In genomic region chr3:58055309-58055708, GRCh38 we compare ENCODE assay signal across 26 cellular contexts. TPM values are rescaled to one million over a fixed set of nuclear protein-coding genes. Genes with fewer than 3 reads are reported as not detected.
DNase-seq lines count a peak whose midpoint lies in the region; ATAC-seq and TF ChIP-seq lines count a peak whose summit lies in the region.
"Had no signal": no experiment of that assay in that cellular context is flagged by ENCODE, and none has a peak within 500 bp of the region (broad histone marks: within the 10 kb centered on the region; RNA-seq: fewer than 3 reads in every experiment).

No MANE protein-coding gene starts in this region.

- H3K9me3 Mint-ChIP-seq in WTC11, result no peaks in the 10 kb centered on the region
- H3K9me3 Mint-ChIP-seq: stimulated activated effector memory CD8-positive, alpha-beta T cell treated with anti-CD3 and anti-CD28 coated beads, Interleukin-12 subunit alpha, Interleukin-12 subunit beta, amount 100 ng/mL, for 72 hours had no signal

- H3K27ac Mint-ChIP-seq in WTC11, result peak overlapping the region; percentile 69
- H3K27ac Mint-ChIP-seq: activated T-cell treated with anti-CD3 and anti-CD28 coated beads, Interleukin-2, amount 50 U/mL, for 72 hours; CD8-positive, alpha-beta T cell; stimulated activated effector memory CD8-positive, alpha-beta T cell treated with anti-CD3 and anti-CD28 coated beads, Interleukin-12 subunit alpha, Interleukin-12 subunit beta, amount 100 ng/mL, for 72 hours; T-helper 17 cell had no signal

- no peak for TF ChIP-seq CTCF in WTC11 (IDR thresholded peaks at IDR 0.05)

- no peaks in the 10 kb centered on the region for H3K27me3 Mint-ChIP-seq in WTC11 (ENCODE audit: low read depth)
- H3K27me3 Mint-ChIP-seq: T-helper 17 cell had no signal

- POLR2A ChIA-PET in WTC11 (lab: Charles Lee), result no interaction called here

- CTCF ChIA-PET in WTC11 (lab: Charles Lee), result no interaction called here

- DNase-seq in activated effector memory CD4-positive, alpha-beta T cell treated with anti-CD3 and anti-CD28 coated beads, Interleukin-2, amount 50 U/mL, for 16 hours, result peak; percentile 5
- DNase-seq in activated effector memory CD4-positive, alpha-beta T cell treated with Interleukin-2 at 50 U/mL for 16 hours, result no peak
- DNase-seq in WTC11 (ENCODE audit: low spot score) (no peak), mesenteric fat pad (ENCODE audit: low spot score) (peak; percentile 22), CD1c-positive myeloid dendritic cell (ENCODE audit: extremely low spot score) (no peak)
- DNase-seq in activated T-cell treated with anti-CD3 and anti-CD28 coated beads, Interleukin-2, amount 50 U/mL, for 1 hour, result no peak
- no peak for DNase-seq in stimulated activated CD4-positive, alpha-beta T cell treated with anti-CD3 and anti-CD28 coated beads, Interleukin-12 subunit alpha, Interleukin-12 subunit beta, amount 100 ng/mL, for 4 hours
- DNase-seq: activated CD4-positive, alpha-beta T cell treated with anti-CD3 and anti-CD28 coated beads, Interleukin-2, amount 50 U/mL, for 1 hour; activated naive CD4-positive, alpha-beta T cell treated with anti-CD3 and anti-CD28 coated beads, Interleukin-2, amount 50 U/mL, for 16 hours; activated T-cell treated with anti-CD3 and anti-CD28 coated beads, Interleukin-2, amount 50 U/mL, for 72 hours; AML-193; amniotic stem cell; CD8-positive, alpha-beta T cell; DMS153; kidney glomerular epithelial cell; NCI-H1092; NCI-H1930; NCI-H2227 treated with DMSO at 0.1 percent for 48 hours; NCI-H526 treated with DMSO at 0.1 percent for 48 hours; right cardiac atrium; stimulated activated CD4-positive, alpha-beta T cell treated with anti-CD3 and anti-CD28 coated beads, Interleukin-4, amount 100 ng/mL, for 1 hour; T-helper 17 cell; WERI-Rb-1 had no signal

- no peak for ATAC-seq in WTC11
- no peak for ATAC-seq in HG03354 (IDR thresholded peaks at IDR 0.05; ENCODE audit: poor library complexity, severe bottlenecking, unreplicated experiment)
- ATAC-seq: activated T-cell treated with anti-CD3 and anti-CD28 coated beads, Interleukin-2, amount 50 U/mL, for 72 hours; CD8-positive, alpha-beta T cell; right cardiac atrium; stimulated activated effector memory CD8-positive, alpha-beta T cell treated with anti-CD3 and anti-CD28 coated beads, Interleukin-12 subunit alpha, Interleukin-12 subunit beta, amount 100 ng/mL, for 72 hours; T-helper 17 cell had no signal

- H3K36me3 Mint-ChIP-seq in WTC11, result no peaks in the 10 kb centered on the region
- H3K36me3 Mint-ChIP-seq: stimulated activated effector memory CD8-positive, alpha-beta T cell treated with anti-CD3 and anti-CD28 coated beads, Interleukin-12 subunit alpha, Interleukin-12 subunit beta, amount 100 ng/mL, for 72 hours had no signal

- peaks cover 47% of the 10 kb centered on the region for H3K4me1 Mint-ChIP-seq in WTC11

- no peak overlapping the region for H3K4me3 Mint-ChIP-seq in WTC11
- H3K4me3 Mint-ChIP-seq: activated T-cell treated with anti-CD3 and anti-CD28 coated beads, Interleukin-2, amount 50 U/mL, for 72 hours; CD8-positive, alpha-beta T cell; neural crest cell; stimulated activated effector memory CD8-positive, alpha-beta T cell treated with anti-CD3 and anti-CD28 coated beads, Interleukin-12 subunit alpha, Interleukin-12 subunit beta, amount 100 ng/mL, for 72 hours; T-helper 17 cell had no signal

TF ChIP-seq in WTC11, 78 proteins besides CTCF, POLR2A, EP300 and RAD21 (continues in another document):
- no peak for TF ChIP-seq ZNF423 (CRISPR knock-in tag; IDR thresholded peaks at IDR 0.05)
- TF ChIP-seq, protein P1, sequence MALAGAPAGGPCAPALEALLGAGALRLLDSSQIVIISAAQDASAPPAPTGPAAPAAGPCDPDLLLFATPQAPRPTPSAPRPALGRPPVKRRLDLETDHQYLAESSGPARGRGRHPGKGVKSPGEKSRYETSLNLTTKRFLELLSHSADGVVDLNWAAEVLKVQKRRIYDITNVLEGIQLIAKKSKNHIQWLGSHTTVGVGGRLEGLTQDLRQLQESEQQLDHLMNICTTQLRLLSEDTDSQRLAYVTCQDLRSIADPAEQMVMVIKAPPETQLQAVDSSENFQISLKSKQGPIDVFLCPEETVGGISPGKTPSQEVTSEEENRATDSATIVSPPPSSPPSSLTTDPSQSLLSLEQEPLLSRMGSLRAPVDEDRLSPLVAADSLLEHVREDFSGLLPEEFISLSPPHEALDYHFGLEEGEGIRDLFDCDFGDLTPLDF (CRISPR knock-in tag; IDR thresholded peaks at IDR 0.05), result no peak
- TF ChIP-seq, protein P2, sequence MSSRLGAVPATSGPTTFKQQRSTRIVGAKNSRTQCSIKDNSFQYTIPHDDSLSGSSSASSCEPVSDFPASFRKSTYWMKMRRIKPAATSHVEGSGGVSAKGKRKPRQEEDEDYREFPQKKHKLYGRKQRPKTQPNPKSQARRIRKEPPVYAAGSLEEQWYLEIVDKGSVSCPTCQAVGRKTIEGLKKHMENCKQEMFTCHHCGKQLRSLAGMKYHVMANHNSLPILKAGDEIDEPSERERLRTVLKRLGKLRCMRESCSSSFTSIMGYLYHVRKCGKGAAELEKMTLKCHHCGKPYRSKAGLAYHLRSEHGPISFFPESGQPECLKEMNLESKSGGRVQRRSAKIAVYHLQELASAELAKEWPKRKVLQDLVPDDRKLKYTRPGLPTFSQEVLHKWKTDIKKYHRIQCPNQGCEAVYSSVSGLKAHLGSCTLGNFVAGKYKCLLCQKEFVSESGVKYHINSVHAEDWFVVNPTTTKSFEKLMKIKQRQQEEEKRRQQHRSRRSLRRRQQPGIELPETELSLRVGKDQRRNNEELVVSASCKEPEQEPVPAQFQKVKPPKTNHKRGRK (CRISPR knock-in tag; IDR thresholded peaks at IDR 0.05; ENCODE audit: borderline replicate concordance), result no peak
- TF ChIP-seq PRRX2 (CRISPR knock-in tag; IDR thresholded peaks at IDR 0.05), result no peak
- TF ChIP-seq ZNF121 (CRISPR knock-in tag; IDR thresholded peaks at IDR 0.05), result no peak
- no peak for TF ChIP-seq RELA (CRISPR knock-in tag; IDR thresholded peaks at IDR 0.05; ENCODE audit: borderline replicate concordance)
- no peak for TF ChIP-seq NR1H2 (CRISPR knock-in tag; IDR thresholded peaks at IDR 0.05)
- no peak for TF ChIP-seq ZBTB43 (CRISPR knock-in tag; IDR thresholded peaks at IDR 0.05)
- TF ChIP-seq ZNF317 (CRISPR knock-in tag; IDR thresholded peaks at IDR 0.05; ENCODE audit: borderline replicate concordance, low read depth), result no peak
- TF ChIP-seq, protein P3, sequence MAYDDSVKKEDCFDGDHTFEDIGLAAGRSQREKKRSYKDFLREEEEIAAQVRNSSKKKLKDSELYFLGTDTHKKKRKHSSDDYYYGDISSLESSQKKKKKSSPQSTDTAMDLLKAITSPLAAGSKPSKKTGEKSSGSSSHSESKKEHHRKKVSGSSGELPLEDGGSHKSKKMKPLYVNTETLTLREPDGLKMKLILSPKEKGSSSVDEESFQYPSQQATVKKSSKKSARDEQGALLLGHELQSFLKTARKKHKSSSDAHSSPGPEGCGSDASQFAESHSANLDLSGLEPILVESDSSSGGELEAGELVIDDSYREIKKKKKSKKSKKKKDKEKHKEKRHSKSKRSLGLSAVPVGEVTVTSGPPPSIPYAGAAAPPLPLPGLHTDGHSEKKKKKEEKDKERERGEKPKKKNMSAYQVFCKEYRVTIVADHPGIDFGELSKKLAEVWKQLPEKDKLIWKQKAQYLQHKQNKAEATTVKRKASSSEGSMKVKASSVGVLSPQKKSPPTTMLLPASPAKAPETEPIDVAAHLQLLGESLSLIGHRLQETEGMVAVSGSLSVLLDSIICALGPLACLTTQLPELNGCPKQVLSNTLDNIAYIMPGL (CRISPR knock-in tag; IDR thresholded peaks at IDR 0.05), result no peak
- TF ChIP-seq ZNF263 (CRISPR knock-in tag; IDR thresholded peaks at IDR 0.05; ENCODE audit: low read depth), result no peak
- TF ChIP-seq, protein P4, sequence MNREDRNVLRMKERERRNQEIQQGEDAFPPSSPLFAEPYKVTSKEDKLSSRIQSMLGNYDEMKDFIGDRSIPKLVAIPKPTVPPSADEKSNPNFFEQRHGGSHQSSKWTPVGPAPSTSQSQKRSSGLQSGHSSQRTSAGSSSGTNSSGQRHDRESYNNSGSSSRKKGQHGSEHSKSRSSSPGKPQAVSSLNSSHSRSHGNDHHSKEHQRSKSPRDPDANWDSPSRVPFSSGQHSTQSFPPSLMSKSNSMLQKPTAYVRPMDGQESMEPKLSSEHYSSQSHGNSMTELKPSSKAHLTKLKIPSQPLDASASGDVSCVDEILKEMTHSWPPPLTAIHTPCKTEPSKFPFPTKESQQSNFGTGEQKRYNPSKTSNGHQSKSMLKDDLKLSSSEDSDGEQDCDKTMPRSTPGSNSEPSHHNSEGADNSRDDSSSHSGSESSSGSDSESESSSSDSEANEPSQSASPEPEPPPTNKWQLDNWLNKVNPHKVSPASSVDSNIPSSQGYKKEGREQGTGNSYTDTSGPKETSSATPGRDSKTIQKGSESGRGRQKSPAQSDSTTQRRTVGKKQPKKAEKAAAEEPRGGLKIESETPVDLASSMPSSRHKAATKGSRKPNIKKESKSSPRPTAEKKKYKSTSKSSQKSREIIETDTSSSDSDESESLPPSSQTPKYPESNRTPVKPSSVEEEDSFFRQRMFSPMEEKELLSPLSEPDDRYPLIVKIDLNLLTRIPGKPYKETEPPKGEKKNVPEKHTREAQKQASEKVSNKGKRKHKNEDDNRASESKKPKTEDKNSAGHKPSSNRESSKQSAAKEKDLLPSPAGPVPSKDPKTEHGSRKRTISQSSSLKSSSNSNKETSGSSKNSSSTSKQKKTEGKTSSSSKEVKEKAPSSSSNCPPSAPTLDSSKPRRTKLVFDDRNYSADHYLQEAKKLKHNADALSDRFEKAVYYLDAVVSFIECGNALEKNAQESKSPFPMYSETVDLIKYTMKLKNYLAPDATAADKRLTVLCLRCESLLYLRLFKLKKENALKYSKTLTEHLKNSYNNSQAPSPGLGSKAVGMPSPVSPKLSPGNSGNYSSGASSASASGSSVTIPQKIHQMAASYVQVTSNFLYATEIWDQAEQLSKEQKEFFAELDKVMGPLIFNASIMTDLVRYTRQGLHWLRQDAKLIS (CRISPR knock-in tag; IDR thresholded peaks at IDR 0.05; ENCODE audit: borderline replicate concordance), result no peak
- TF ChIP-seq NFE2L1 (CRISPR knock-in tag; IDR thresholded peaks at IDR 0.05), result no peak
- TF ChIP-seq ESRRA (CRISPR knock-in tag; IDR thresholded peaks at IDR 0.05; ENCODE audit: borderline replicate concordance), result no peak
- no peak for TF ChIP-seq RORB (CRISPR knock-in tag; IDR thresholded peaks at IDR 0.05)
- TF ChIP-seq NR3C1 (CRISPR knock-in tag; conservative IDR thresholded peaks at IDR 0.05; ENCODE audit: low read depth), result no peak

RNA-seq across cellular contexts. Expression of gene FLNB, which starts 47.1 kb away (rescaled TPM):
- 107 to 127 TPM (median 107 TPM) in 3 replicates for total RNA-seq in WTC11 (2021)
- total RNA-seq in mesenteric fat pad, result 96.3 TPM

Comparison
In these comparisons a context has a peak if more than half of its experiments do, and no peak if none do; other contexts are left out.
1. DNase-seq: peak in activated effector memory CD4-positive, alpha-beta T cell treated with anti-CD3 and anti-CD28 coated beads, Interleukin-2, amount 50 U/mL, for 16 hours (single experiment) and mesenteric fat pad (single experiment); none in activated effector memory CD4-positive, alpha-beta T cell treated with Interleukin-2 at 50 U/mL for 16 hours (single experiment), WTC11 (single experiment), CD1c-positive myeloid dendritic cell (single experiment), activated T-cell treated with anti-CD3 and anti-CD28 coated beads, Interleukin-2, amount 50 U/mL, for 1 hour (single experiment) and stimulated activated CD4-positive, alpha-beta T cell treated with anti-CD3 and anti-CD28 coated beads, Interleukin-12 subunit alpha, Interleukin-12 subunit beta, amount 100 ng/mL, for 4 hours (single experiment).